Comparison of ENCODE assay signal across 9 cellular contexts in genomic region chr15:75709458-75709857, GRCh38. TPM values are rescaled to one million over a fixed set of nuclear protein-coding genes. Genes with fewer than 3 reads are reported as not detected.
DNase-seq lines count a peak whose midpoint lies in the region; ATAC-seq and TF ChIP-seq lines count a peak whose summit lies in the region.
"Not testable (repeated sequence)": the region's sequence is repeated elsewhere in the genome, so short reads cannot be mapped to it uniquely, and the experiment has no call there.
"Had no signal": no experiment of that assay in that cellular context is flagged by ENCODE, and none has a peak within 500 bp of the region (broad histone marks: within the 10 kb centered on the region; RNA-seq: fewer than 3 reads in every experiment).

No MANE protein-coding gene starts in this region.

- H3K4me3 ChIP-seq in esophagus muscularis mucosa (peak overlapping the region; percentile 43 to 82 (median 48)), heart left ventricle (peak overlapping the region in 7 of 12 donors; percentile 4 to 30 (median 28)), skeletal muscle tissue (ENCODE audit: low read length in 3 of 3) (peak overlapping the region; percentile 12 to 41 (median 15))
- H3K4me3 ChIP-seq in mucosa of rectum (ENCODE audit: low read length in 2 of 2); upper lobe of right lung: not testable (repeated sequence)

- not testable (repeated sequence) for TF ChIP-seq CTCF in esophagus muscularis mucosa (IDR thresholded peaks at IDR 0.05); heart left ventricle (IDR thresholded peaks at IDR 0.05); upper lobe of right lung (IDR thresholded peaks at IDR 0.05)

- peak; percentile 84 for TF ChIP-seq EP300 in esophagus muscularis mucosa (IDR thresholded peaks at IDR 0.05)

- H3K9ac ChIP-seq in mucosa of rectum (ENCODE audit: low read depth in 1 of 2, low read length in 2 of 2): not testable (repeated sequence)
- H3K9ac ChIP-seq in skeletal muscle tissue (ENCODE audit: low read depth in 1 of 3, low read length in 3 of 3): peak overlapping the region in 2 of 3 donors; percentile 8 to 57

- H3K36me3 ChIP-seq in esophagus muscularis mucosa; heart left ventricle; mucosa of rectum (ENCODE audit: control insufficient read depth in 2 of 2, insufficient read depth in 2 of 2, low read length in 2 of 2); skeletal muscle tissue (ENCODE audit: control insufficient read depth in 3 of 3, insufficient read depth in 3 of 3, low read length in 3 of 3); upper lobe of right lung: not testable (repeated sequence)

- not testable (repeated sequence) for H3K27me3 ChIP-seq in esophagus muscularis mucosa; mucosa of rectum (ENCODE audit: control insufficient read depth in 2 of 2, insufficient read depth in 2 of 2, low read length in 2 of 2); skeletal muscle tissue (ENCODE audit: control insufficient read depth in 3 of 3, insufficient read depth in 3 of 3, low read length in 3 of 3); upper lobe of right lung
- H3K27me3 ChIP-seq in heart left ventricle: peaks cover 0 to 11% (median 0%) of the 10 kb centered on the region in 9 donors

- TF ChIP-seq POLR2A in esophagus muscularis mucosa (IDR thresholded peaks at IDR 0.05; ENCODE audit: low read depth): not testable (repeated sequence)
- TF ChIP-seq POLR2A in heart left ventricle (IDR thresholded peaks at IDR 0.05): peak in 1 of 2 donors; percentile 25

- peak overlapping the region; percentile 84 to 98 (median 96) for H3K27ac ChIP-seq in esophagus muscularis mucosa (replicated peaks in 1 of 4)
- peak overlapping the region in 10 of 12 donors; percentile 12 to 95 (median 65) for H3K27ac ChIP-seq in heart left ventricle
- H3K27ac ChIP-seq in mucosa of rectum (ENCODE audit: low read depth in 2 of 2, low read length in 2 of 2): peak overlapping the region; percentile 51 to 61
- H3K27ac ChIP-seq in skeletal muscle tissue (ENCODE audit: low read depth, low read length): peak overlapping the region; percentile 51
- H3K27ac ChIP-seq in upper lobe of right lung: not testable (repeated sequence)

- H3K9me3 ChIP-seq in esophagus muscularis mucosa; heart left ventricle; mucosa of rectum (ENCODE audit: control insufficient read depth in 2 of 2, low read length in 2 of 2); skeletal muscle tissue (ENCODE audit: control insufficient read depth in 3 of 3, low read length in 3 of 3); upper lobe of right lung: not testable (repeated sequence)

- ATAC-seq in heart left ventricle: peak; percentile 76 to 86 (median 80)
- peak; percentile 19 for ATAC-seq in upper lobe of right lung

- intact Hi-C loops in esophagus muscularis mucosa (cut with DNase I); heart left ventricle (cut with DNase I); upper lobe of right lung (cut with DNase I): not testable (repeated sequence)

- WGBS in esophagus muscularis mucosa: 0% methylated on average over 1 of the region's 15 CpGs
- whole genome bisulfite sequencing in heart left ventricle, 4 donors: 12 to 43% (median 33%) methylated on average over 2 to 13 of the region's 15 CpGs

- DNase-seq in COR-L47 (lab: John Stamatoyannopoulos, UW) (peak; percentile 33), NCI-H345 treated with DMSO at 0.1 percent for 48 hours (lab: John Stamatoyannopoulos, UW; ENCODE audit: unreplicated experiment) (peak; percentile 2), astrocyte of the hippocampus (ENCODE audit: low read depth, low spot score) (peak; percentile 85), esophagus muscularis mucosa (ENCODE audit: extremely low spot score) (peak; percentile 95), heart left ventricle (peak; percentile 82 to 93 (median 86))
- DNase-seq in upper lobe of right lung: not testable (repeated sequence)

- H3K4me1 ChIP-seq in esophagus muscularis mucosa: peaks cover 37 to 78% (median 73%) of the 10 kb centered on the region in 4 donors
- H3K4me1 ChIP-seq in heart left ventricle: peaks cover 0 to 57% (median 21%) of the 10 kb centered on the region in 12 donors
- H3K4me1 ChIP-seq in mucosa of rectum (ENCODE audit: control insufficient read depth in 2 of 2, insufficient read depth in 2 of 2, low read length in 2 of 2); upper lobe of right lung: not testable (repeated sequence)
- peaks cover 24 to 62% (median 34%) of the 10 kb centered on the region in 3 donors for H3K4me1 ChIP-seq in skeletal muscle tissue (ENCODE audit: control insufficient read depth in 3 of 3, insufficient read depth in 3 of 3, low read length in 3 of 3)

RNA-seq across cellular contexts. Expression of gene CSPG4, which starts 3.2 kb away (rescaled TPM):
- 100 to 1,000 TPM; 133 to 386 (median 182) TPM for total RNA-seq in esophagus muscularis mucosa
- 10 to 100 TPM in 8 of 9 donors, 1 to 10 TPM in 1; 9.0 to 46.9 (median 18.8) TPM for total RNA-seq in heart left ventricle
- polyA plus RNA-seq in heart left ventricle: 10 to 100 TPM in 1 of 2 donors, 1 to 10 TPM in 1; 8.5 to 13.9 TPM
- 71.5 TPM for total RNA-seq in skeletal muscle tissue
- total RNA-seq in upper lobe of right lung: 12.6 TPM
- total RNA-seq: endothelial cell of umbilical vein had no signal
- polyA plus RNA-seq: endothelial cell of umbilical vein had no signal
